ENCODE assay signal across 29 cellular contexts in the genomic region with DNA sequence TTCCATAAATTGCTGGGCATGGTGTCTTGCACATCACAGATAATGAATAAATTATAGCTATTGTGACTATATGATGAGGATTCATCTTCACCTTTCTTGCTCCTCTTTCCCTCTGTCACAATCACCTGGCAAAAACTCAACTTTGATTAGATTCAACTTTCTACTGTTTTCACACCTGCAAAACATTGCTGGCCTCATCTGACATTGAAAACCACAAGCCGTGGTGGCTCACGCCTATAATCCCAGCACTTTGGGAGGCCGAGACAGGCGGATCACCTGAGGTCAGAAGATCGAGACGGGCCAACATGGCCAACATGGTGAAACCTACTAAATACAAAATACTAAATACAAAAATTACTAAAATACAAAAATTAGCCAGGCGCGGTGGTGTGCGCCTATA. TPM values are rescaled to one million over a fixed set of nuclear protein-coding genes. Genes with fewer than 3 reads are reported as not detected.
"Had no signal": no experiment of that assay in that cellular context is flagged by ENCODE, and none has a peak within 500 bp of the region (broad histone marks: within the 10 kb centered on the region; RNA-seq: fewer than 3 reads in every experiment).

No MANE protein-coding gene starts in this region.

- H3K4me3 ChIP-seq: ascending aorta, breast epithelium had no signal

- FAIRE-seq: TTC549 had no signal

- H3K27ac ChIP-seq: ascending aorta, brain microvascular endothelial cell, breast epithelium, VCaP had no signal

- ATAC-seq: activated CD8-positive, alpha-beta memory T cell treated with anti-CD3 and anti-CD28 coated beads, Interleukin-2, amount 10 ng/mL, durations not matched to agents 7 days and 5 days; activated CD8-positive, alpha-beta T cell treated with anti-CD3 and anti-CD28 coated beads, Interleukin-2, amount 10 ng/mL, durations not matched to agents 7 days and 5 days; activated naive CD8-positive, alpha-beta T cell treated with anti-CD3 and anti-CD28 coated beads, Interleukin-2, amount 50 U/mL, for 24 hours had no signal

- H3K4me1 ChIP-seq: ascending aorta, breast epithelium had no signal

- H3K9me3 ChIP-seq: ascending aorta, breast epithelium had no signal

- H3K36me3 ChIP-seq: ascending aorta, brain microvascular endothelial cell, breast epithelium had no signal

- H3K27me3 ChIP-seq: ascending aorta, brain microvascular endothelial cell, breast epithelium had no signal

- DNase-seq: activated B cell treated with CpG ODN at 0.5 μM for 24 hours; activated CD4-positive, alpha-beta memory T cell treated with anti-CD3 and anti-CD28 coated beads, Interleukin-2, amount 10 ng/mL, durations not matched to agents 7 days and 5 days; activated CD4-positive, alpha-beta T cell treated with anti-CD3 and anti-CD28 coated beads for 48 hours; activated CD4-positive, alpha-beta T cell treated with anti-CD3 and anti-CD28 coated beads, Interleukin-2, amount 10 ng/mL, durations not matched to agents 7 days and 5 days; activated CD4-positive, alpha-beta T cell treated with anti-CD3 and anti-CD28 coated beads, Interleukin-2, amount 50 U/mL, for 48 hours; activated CD4-positive, CD25-positive, alpha-beta regulatory T cell treated with anti-CD3 and anti-CD28 coated beads, Interleukin-2, amount 50 U/mL, for 72 hours; activated CD8-positive, alpha-beta memory T cell treated with anti-CD3 and anti-CD28 coated beads for 24 hours; activated CD8-positive, alpha-beta memory T cell treated with anti-CD3 and anti-CD28 coated beads, Interleukin-2, amount 10 ng/mL, durations not matched to agents 7 days and 5 days; activated CD8-positive, alpha-beta memory T cell treated with anti-CD3 and anti-CD28 coated beads, Interleukin-2, amount 50 U/mL, for 48 hours; activated CD8-positive, alpha-beta T cell treated with anti-CD3 and anti-CD28 coated beads, Interleukin-2, amount 10 ng/mL, durations not matched to agents 7 days and 5 days; activated effector memory CD4-positive, alpha-beta T cell treated with Interleukin-2 at 50 U/mL for 16 hours; activated gamma-delta T cell; activated naive CD4-positive, alpha-beta T cell treated with anti-CD3 and anti-CD28 coated beads, Interleukin-2, amount 10 ng/mL, durations not matched to agents 7 days and 5 days; activated naive CD4-positive, alpha-beta T cell treated with Interleukin-2 at 50 U/mL for 16 hours; activated naive CD8-positive, alpha-beta T cell treated with anti-CD3 and anti-CD28 coated beads, Interleukin-2, amount 10 ng/mL, durations not matched to agents 7 days and 5 days; activated naive CD8-positive, alpha-beta T cell treated with anti-CD3 and anti-CD28 coated beads, Interleukin-2, amount 50 U/mL, for 24 hours; activated T-cell treated with anti-CD3 and anti-CD28 coated beads, Interleukin-2, amount 50 U/mL, for 24 hours; activated T-cell treated with anti-CD3 and anti-CD28 coated beads, Interleukin-2, amount 50 U/mL, for 48 hours; amygdala; anterior cingulate cortex; brain microvascular endothelial cell; central memory CD4-positive, alpha-beta T cell; T-helper 1 cell; T-helper 2 cell; T-helper 9 cell had no signal

RNA-seq across cellular contexts. Expression of a gene that starts 12.7 kb away (rescaled TPM):
- total RNA-seq: activated B cell treated with CpG ODN at 0.5 μM for 24 hours; activated CD8-positive, alpha-beta T cell treated with anti-CD3 and anti-CD28 coated beads, Interleukin-2, amount 10 ng/mL, durations not matched to agents 7 days and 5 days; activated naive CD8-positive, alpha-beta T cell treated with anti-CD3 and anti-CD28 coated beads, Interleukin-2, amount 10 ng/mL, durations not matched to agents 7 days and 5 days had no signal
